ENCODE assay signal across 20 cellular contexts in genomic region chrX:96438803-96439202, GRCh38.
A peak's percentile ranks its signal among the peaks of the same experiment; 100 is the strongest.
DNase-seq lines count a peak whose midpoint lies in the region; ATAC-seq and TF ChIP-seq lines count a peak whose summit lies in the region.
"Had no signal": no experiment of that assay in that cellular context is flagged by ENCODE, and none has a peak within 500 bp of the region (broad histone marks: within the 10 kb centered on the region; RNA-seq: fewer than 3 reads in every experiment).

No MANE protein-coding gene starts in this region.

- H3K36me3 ChIP-seq in IMR-90 (ENCODE audit: control insufficient read depth, insufficient read depth, low read length) (no peaks in the 10 kb centered on the region), adipocyte (ENCODE audit: control insufficient read depth, insufficient read depth, low read length, severe bottlenecking) (no peaks in the 10 kb centered on the region), smooth muscle cell (ENCODE audit: low read depth) (no peaks in the 10 kb centered on the region), Peyer's patch (no peaks in the 10 kb centered on the region)
- H3K36me3 ChIP-seq: BLaER1 treated with 17β-estradiol and CSF1 and Interleukin-3, amounts not matched to agents 10 nM and 100 nM; SJSA1 had no signal

- no TSS peak for BruUV-seq in IMR-90 (replicated peaks; lab: Mats Ljungman, UMichigan)

- no peak for TF ChIP-seq RAD21 in IMR-90 (IDR thresholded peaks at IDR 0.05; ENCODE audit: low read length)

- TF ChIP-seq CTCF in IMR-90 (conservative IDR thresholded peaks at IDR 0.05; ENCODE audit: low read depth, low read length) (no peak), fibroblast of mammary gland (conservative IDR thresholded peaks at IDR 0.05; ENCODE audit: control insufficient read depth, insufficient read depth, low read depth, low read length) (no peak), smooth muscle cell (IDR thresholded peaks at IDR 0.05; ENCODE audit: borderline replicate concordance, insufficient read depth, poor library complexity, severe bottlenecking) (no peak), Peyer's patch (IDR thresholded peaks at IDR 0.05) (no peak)

- peak overlapping the region in 1 of 2 experiments; percentile 44; a peak in 1 of 4 replicates for H4K8ac ChIP-seq in IMR-90 (ENCODE audit: low read depth in 2 of 2, low read length in 2 of 2)

- H3K18ac ChIP-seq in IMR-90 (ENCODE audit: low read depth, low read length), result no peak overlapping the region

- H3K79me2 ChIP-seq in smooth muscle cell (ENCODE audit: low read depth), result no peaks in the 10 kb centered on the region

- H2AK9ac ChIP-seq in IMR-90 (replicated peaks; ENCODE audit: low read depth, low read length, poor library complexity), result no peak overlapping the region

- H3K4me1 ChIP-seq in IMR-90 (ENCODE audit: control insufficient read depth, insufficient read depth, low read length), result peaks cover 3% of the 10 kb centered on the region; the same call in 1 of the 2 replicates
- peaks cover 41% of the 10 kb centered on the region for H3K4me1 ChIP-seq in adipocyte (ENCODE audit: control insufficient read depth, insufficient read depth, low read length)
- H3K4me1 ChIP-seq in smooth muscle cell (ENCODE audit: low read depth), result peaks cover 6% of the 10 kb centered on the region
- H3K4me1 ChIP-seq in Peyer's patch, result no peaks in the 10 kb centered on the region
- H3K4me1 ChIP-seq: BLaER1 treated with 17β-estradiol and CSF1 and Interleukin-3, amounts not matched to agents 10 nM and 100 nM had no signal

- H4K91ac ChIP-seq in IMR-90 (ENCODE audit: insufficient read depth, low read depth, low read length), result no peak overlapping the region

- no peaks in the 10 kb centered on the region for H3K9me1 ChIP-seq in IMR-90 (ENCODE audit: insufficient read depth, low read length)

- ATAC-seq in IMR-90 (ENCODE audit: low read depth), result no peak
- no peak for ATAC-seq in HG03342 (IDR thresholded peaks at IDR 0.05; ENCODE audit: unreplicated experiment)
- ATAC-seq: K562, Right ventricle myocardium inferior had no signal

- H3K27me3 ChIP-seq in IMR-90 (ENCODE audit: control insufficient read depth, insufficient read depth, low read length), result no peaks in the 10 kb centered on the region
- no peaks in the 10 kb centered on the region for H3K27me3 ChIP-seq in adipocyte (replicated peaks; ENCODE audit: control insufficient read depth, insufficient read depth, low read length)
- H3K27me3 ChIP-seq in smooth muscle cell (ENCODE audit: low read depth), result no peaks in the 10 kb centered on the region
- no peaks in the 10 kb centered on the region for H3K27me3 ChIP-seq in Peyer's patch
- H3K27me3 ChIP-seq: SJSA1 had no signal

- H3K27ac ChIP-seq in IMR-90 (ENCODE audit: insufficient read depth, low read length), result no peak overlapping the region
- no peak overlapping the region for H3K27ac ChIP-seq in smooth muscle cell (ENCODE audit: low read depth)
- H3K27ac ChIP-seq in Peyer's patch, result no peak overlapping the region
- H3K27ac ChIP-seq: BLaER1 treated with 17β-estradiol and CSF1 and Interleukin-3, amounts not matched to agents 10 nM and 100 nM; SJSA1 had no signal

- TF ChIP-seq POLR2A in IMR-90 (IDR thresholded peaks at IDR 0.05; ENCODE audit: low read depth, low read length) (no peak), Peyer's patch (IDR thresholded peaks at IDR 0.05) (no peak)

- POLR2A ChIA-PET in IMR-90 (lab: Charles Lee; ENCODE audit: unreplicated experiment), result no interaction called here

- H2AFZ ChIP-seq in IMR-90 (replicated peaks; ENCODE audit: low read length, poor library complexity), result no peak overlapping the region
- peak overlapping the region; percentile 68 for H2AFZ ChIP-seq in smooth muscle cell (ENCODE audit: low read depth)

- H3K9me3 ChIP-seq in IMR-90 (ENCODE audit: control insufficient read depth, insufficient read depth, low read length) (no peaks in the 10 kb centered on the region), adipocyte (ENCODE audit: control insufficient read depth, low read length) (no peaks in the 10 kb centered on the region), smooth muscle cell (replicated peaks; ENCODE audit: low read depth) (no peaks in the 10 kb centered on the region), Peyer's patch (no peaks in the 10 kb centered on the region)
- H3K9me3 ChIP-seq: BLaER1 treated with 17β-estradiol and CSF1 and Interleukin-3, amounts not matched to agents 10 nM and 100 nM; SJSA1 had no signal

- no peak overlapping the region for H2BK5ac ChIP-seq in IMR-90 (ENCODE audit: low read depth, low read length, poor library complexity, severe bottlenecking)

- peak overlapping the region; percentile 35; the same call in 1 of the 2 replicates for H2BK120ac ChIP-seq in IMR-90 (ENCODE audit: low read depth, low read length)

- dilution Hi-C loops in IMR-90 (cut with HindIII; ENCODE audit: low sequenced_read_pairs, unreplicated experiment), result no loop called here

- H3K23ac ChIP-seq in IMR-90 (ENCODE audit: low read depth, low read length), result no peak overlapping the region

- no peak overlapping the region for H2BK15ac ChIP-seq in IMR-90 (ENCODE audit: low read depth, low read length)

- no peak overlapping the region for H3K56ac ChIP-seq in IMR-90 (ENCODE audit: extremely low read depth, insufficient read depth, low read length)

- H2AK5ac ChIP-seq in IMR-90 (ENCODE audit: low read depth, low read length), result no peak overlapping the region

- peak overlapping the region; percentile 69; the same call in 1 of the 2 replicates for H4K5ac ChIP-seq in IMR-90 (ENCODE audit: low read depth, low read length)

- H3K9ac ChIP-seq in IMR-90 (ENCODE audit: low read depth, low read length) (no peak overlapping the region), adipocyte (ENCODE audit: low read length) (no peak overlapping the region), smooth muscle cell (ENCODE audit: low read depth) (no peak overlapping the region)
- H3K9ac ChIP-seq: BLaER1 treated with 17β-estradiol and CSF1 and Interleukin-3, amounts not matched to agents 10 nM and 100 nM had no signal

- WGBS in IMR-90 (ENCODE audit: extremely low coverage in 2 of 2, insufficient read length in 1 of 2), 2 experiments, result no CpG with 5 or more reads among the region's 1 CpG
- WGBS in smooth muscle cell (ENCODE audit: low lambda C conversion rate), result 92% methylated on average over 1 of the region's 1 CpG

- in situ Hi-C loops in IMR-90 (cut with MboI; ENCODE audit: low sequenced_read_pairs), result no loop called here

- H3K4ac ChIP-seq in IMR-90 (ENCODE audit: low read depth, low read length), result 0 out of 2 replicates have a peak overlapping the region, but pooled peaks have one; percentile 25

- CTCF ChIA-PET in IMR-90 (lab: Yijun Ruan, JAX), result no interaction called here

- peak; percentile 11 for DNase-seq in IMR-90
- peak; percentile 48 for DNase-seq in adipocyte (ENCODE audit: low read depth)
- peak; percentile 49 for DNase-seq in fibroblast of mammary gland (ENCODE audit: low read depth)
- no peak for DNase-seq in smooth muscle cell (lab: John Stamatoyannopoulos, UW; ENCODE audit: unreplicated experiment)
- no peak for DNase-seq in ecto neural progenitor cell (ENCODE audit: low spot score)
- no peak for DNase-seq in Peyer's patch
- DNase-seq: ACHN; CD4-positive, alpha-beta memory T cell; DMS153; GOT3; NCI-H1092; NCI-H1436; NCI-H1930; NCI-H526; SW 1271 had no signal

- H3K4me2 ChIP-seq in IMR-90 (ENCODE audit: low read depth, low read length), result no peak overlapping the region
- no peak overlapping the region for H3K4me2 ChIP-seq in smooth muscle cell
- H3K4me2 ChIP-seq: BLaER1 treated with 17β-estradiol and CSF1 and Interleukin-3, amounts not matched to agents 10 nM and 100 nM had no signal

- no peak overlapping the region for H3K14ac ChIP-seq in IMR-90 (replicated peaks; ENCODE audit: low read depth, low read length)

- no peaks in the 10 kb centered on the region for H3F3A ChIP-seq in smooth muscle cell (ENCODE audit: low read depth)

- H3K4me3 ChIP-seq in IMR-90 (ENCODE audit: insufficient read depth, low read depth, low read length) (no peak overlapping the region), adipocyte (ENCODE audit: low read length) (no peak overlapping the region), fibroblast of mammary gland (ENCODE audit: control insufficient read depth, low read depth, low read length) (no peak overlapping the region), smooth muscle cell (no peak overlapping the region), Peyer's patch (no peak overlapping the region)
- H3K4me3 ChIP-seq: BLaER1 treated with 17β-estradiol and CSF1 and Interleukin-3, amounts not matched to agents 10 nM and 100 nM; K562; SJSA1 had no signal

- intact Hi-C loops in IMR-90 (cut with micrococcal nuclease), result no loop called here

- peak overlapping the region; percentile 39; the same call in 1 of the 2 replicates for H2BK20ac ChIP-seq in IMR-90 (ENCODE audit: low read depth, low read length)

- no peaks in the 10 kb centered on the region for H4K20me1 ChIP-seq in IMR-90 (ENCODE audit: insufficient read depth, low read length)
- no peaks in the 10 kb centered on the region for H4K20me1 ChIP-seq in smooth muscle cell (ENCODE audit: low read depth)
- H4K20me1 ChIP-seq: BLaER1 treated with 17β-estradiol and CSF1 and Interleukin-3, amounts not matched to agents 10 nM and 100 nM had no signal

- no peaks in the 10 kb centered on the region for H3K79me1 ChIP-seq in IMR-90 (ENCODE audit: low read depth in 1 of 2, low read length in 2 of 2)

TF ChIP-seq in IMR-90, 13 proteins besides CTCF, POLR2A, EP300 and RAD21:
- no peak for TF ChIP-seq RFX5 (IDR thresholded peaks at IDR 0.05; ENCODE audit: low read depth, low read length)
- no peak for TF ChIP-seq MAFK (IDR thresholded peaks at IDR 0.05; ENCODE audit: low read depth, low read length)

Comparison
In these comparisons a context has a peak if more than half of its experiments do, and no peak if none do; other contexts are left out.
1. DNase-seq: peak in IMR-90 (single experiment), adipocyte (single experiment) and fibroblast of mammary gland (single experiment); none in smooth muscle cell (single experiment), ecto neural progenitor cell (single experiment) and Peyer's patch (0 of 3).